Comparison of ENCODE assay signal across 19 cellular contexts in the genomic region with DNA sequence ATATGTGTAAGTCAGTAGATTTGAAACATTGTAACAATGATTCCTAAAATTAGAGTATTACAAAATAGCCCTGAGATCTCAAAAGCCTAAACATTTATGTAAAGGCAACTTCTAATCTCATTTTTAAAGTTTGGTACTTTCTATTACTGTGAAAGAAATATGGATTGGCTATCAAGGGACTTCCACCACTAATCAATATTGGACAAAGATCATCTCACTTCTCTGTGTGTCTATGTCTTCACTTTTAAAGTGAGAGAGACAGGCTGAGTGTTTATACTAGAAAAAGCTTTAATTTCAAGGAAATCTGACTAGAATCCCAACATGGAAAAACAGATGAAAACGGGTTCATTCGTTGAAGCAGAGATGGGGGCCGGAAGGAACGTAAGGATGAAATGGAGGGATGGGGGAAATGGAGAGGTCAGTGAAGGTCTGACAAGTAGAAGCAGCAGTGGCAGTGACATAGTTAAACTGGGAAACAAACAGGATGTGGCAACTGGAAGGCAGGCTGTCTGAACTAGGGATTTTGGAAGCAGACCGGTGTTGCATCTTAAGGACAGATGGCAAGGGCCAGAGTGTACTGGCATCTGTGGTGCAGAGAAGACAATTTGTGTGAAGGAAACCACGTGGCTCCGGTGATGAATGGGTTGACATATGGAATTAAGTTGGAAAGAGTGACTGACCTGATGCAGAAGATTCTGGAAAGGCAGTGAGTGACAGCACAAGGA.
"Had no signal": no experiment of that assay in that cellular context is flagged by ENCODE, and none has a peak within 500 bp of the region (broad histone marks: within the 10 kb centered on the region; RNA-seq: fewer than 3 reads in every experiment).

No MANE protein-coding gene starts in this region.

- H3K27ac ChIP-seq: ascending aorta, tibial nerve, vagina had no signal

- H3K36me3 Mint-ChIP-seq: activated CD4-positive, alpha-beta memory T cell treated with anti-CD3 and anti-CD28 coated beads for 36 hours; activated CD8-positive, alpha-beta memory T cell treated with anti-CD3 and anti-CD28 coated beads, Interleukin-2, amount 10 ng/mL, durations not matched to agents 7 days and 5 days; naive thymus-derived CD8-positive, alpha-beta T cell had no signal

- H3K4me1 ChIP-seq: ascending aorta had no signal

- H3K27me3 ChIP-seq: ascending aorta, tibial nerve, vagina had no signal

- ATAC-seq: activated CD8-positive, alpha-beta memory T cell treated with anti-CD3 and anti-CD28 coated beads, Interleukin-2, amount 10 ng/mL, durations not matched to agents 7 days and 5 days; left lobe of liver; naive thymus-derived CD8-positive, alpha-beta T cell had no signal

- H3K27ac Mint-ChIP-seq: activated CD4-positive, alpha-beta memory T cell treated with anti-CD3 and anti-CD28 coated beads for 36 hours; activated CD8-positive, alpha-beta memory T cell treated with anti-CD3 and anti-CD28 coated beads, Interleukin-2, amount 10 ng/mL, durations not matched to agents 7 days and 5 days; activated naive CD4-positive, alpha-beta T cell treated with anti-CD3 and anti-CD28 coated beads for 36 hours; activated T-helper 2 cell treated with anti-CD3 and anti-CD28 coated beads, Interferon-gamma antibody, Interleukin-2, Interleukin-4, amounts not matched to agents 10 μg/mL and 5 μg/mL and 100 μg/mL, durations not matched to agents 14 hours and 24 hours and 36 hours; endodermal cell; naive thymus-derived CD8-positive, alpha-beta T cell had no signal

- H3K9me3 ChIP-seq: ascending aorta, tibial nerve, vagina had no signal

- H3K9me3 Mint-ChIP-seq: activated CD4-positive, alpha-beta memory T cell treated with anti-CD3 and anti-CD28 coated beads for 36 hours; activated naive CD4-positive, alpha-beta T cell treated with anti-CD3 and anti-CD28 coated beads for 36 hours; activated T-helper 2 cell treated with anti-CD3 and anti-CD28 coated beads, Interferon-gamma antibody, Interleukin-2, Interleukin-4, amounts not matched to agents 10 μg/mL and 5 μg/mL and 100 μg/mL, durations not matched to agents 14 hours and 24 hours and 36 hours; endodermal cell had no signal

- DNase-seq: activated CD4-positive, alpha-beta memory T cell treated with anti-CD3 and anti-CD28 coated beads for 36 hours; activated CD8-positive, alpha-beta memory T cell treated with anti-CD3 and anti-CD28 coated beads, Interleukin-2, amount 10 ng/mL, durations not matched to agents 7 days and 5 days; activated naive CD4-positive, alpha-beta T cell treated with anti-CD3 and anti-CD28 coated beads for 36 hours; activated T-cell treated with anti-CD3 and anti-CD28 coated beads, Interleukin-2, amount 50 U/mL, for 1 hour; dermis blood vessel endothelial cell; endodermal cell; islet precursor cell; mammary epithelial cell; naive thymus-derived CD8-positive, alpha-beta T cell; stimulated activated CD4-positive, alpha-beta T cell treated with anti-CD3 and anti-CD28 coated beads, Interleukin-15, amount 100 ng/mL, for 24 hours; stimulated activated CD4-positive, alpha-beta T cell treated with anti-CD3 and anti-CD28 coated beads, Interleukin-4, amount 100 ng/mL, for 24 hours; stimulated activated naive CD4-positive, alpha-beta T cell; substantia nigra; T-helper 9 cell had no signal

- H3K4me3 ChIP-seq: ascending aorta, tibial nerve, vagina had no signal

- H3K36me3 ChIP-seq: ascending aorta, tibial nerve, vagina had no signal
